Comparison of ENCODE assay signal across 15 cellular contexts in genomic region chr1:23616292-23616822, GRCh38. TPM values are rescaled to one million over a fixed set of nuclear protein-coding genes. Genes with fewer than 3 reads are reported as not detected.
DNase-seq lines count a peak whose midpoint lies in the region; ATAC-seq and TF ChIP-seq lines count a peak whose summit lies in the region.
"Had no signal": no experiment of that assay in that cellular context is flagged by ENCODE, and none has a peak within 500 bp of the region (broad histone marks: within the 10 kb centered on the region; RNA-seq: fewer than 3 reads in every experiment).

No MANE protein-coding gene starts in this region.

- no peak overlapping the region for H2AFZ ChIP-seq in GM23338

- H3K9me2 ChIP-seq in GM23338 (ENCODE audit: insufficient read depth): 0 out of 2 replicates have a peak, but pooled peaks cover 4% of the 10 kb centered on the region

- peaks cover 23% of the 10 kb centered on the region for H3K4me1 ChIP-seq in GM23338 (ENCODE audit: insufficient read depth)
- H3K4me1 ChIP-seq: colonic mucosa had no signal

- CTCF ChIA-PET in activated CD4-positive, alpha-beta memory T cell treated with anti-CD3 and anti-CD28 coated beads for 36 hours (lab: Charles Lee): interaction anchor here (2.2 kb wide), 1 partner anchor 21 kb away, joined by 6 read pairs; no protein-coding TSS in a partner anchor
- CTCF ChIA-PET in activated CD4-positive, alpha-beta memory T cell treated with anti-CD3 and anti-CD28 coated beads, Interleukin-2, amount 10 ng/mL, durations not matched to agents 7 days and 5 days (lab: Charles Lee): no interaction called here
- CTCF ChIA-PET in activated B cell treated with CpG ODN at 0.5 μM for 24 hours (lab: Charles Lee): no interaction called here

- no peak for DNase-seq in activated CD4-positive, alpha-beta memory T cell treated with anti-CD3 and anti-CD28 coated beads for 36 hours
- DNase-seq in activated CD4-positive, alpha-beta memory T cell treated with anti-CD3 and anti-CD28 coated beads, Interleukin-2, amount 10 ng/mL, durations not matched to agents 7 days and 5 days: no peak
- DNase-seq in GM23338 (ENCODE audit: low spot score) (peak; percentile 46), activated B cell treated with CpG ODN at 0.5 μM for 24 hours (no peak), hepatic stellate cell (ENCODE audit: low spot score) (no peak), NCI-H526 (lab: John Stamatoyannopoulos, UW) (no peak)
- DNase-seq in naive thymus-derived CD8-positive, alpha-beta T cell: no peak
- no peak for DNase-seq in stimulated activated CD8-positive, alpha-beta memory T cell treated with anti-CD3 and anti-CD28 coated beads, Interleukin-4, amount 100 ng/mL, for 48 hours
- DNase-seq: activated CD4-positive, alpha-beta T cell treated with anti-CD3 and anti-CD28 coated beads for 1 hour; activated T-cell treated with anti-CD3 and anti-CD28 coated beads for 4 hours; brain microvascular endothelial cell; colonic mucosa; head of caudate nucleus; stimulated activated CD4-positive, alpha-beta T cell treated with anti-CD3 and anti-CD28 coated beads, Interleukin-12 subunit alpha, Interleukin-12 subunit beta, amount 100 ng/mL, for 4 hours; tibial artery had no signal

- H3K27ac Mint-ChIP-seq in activated CD4-positive, alpha-beta memory T cell treated with anti-CD3 and anti-CD28 coated beads for 36 hours: peak overlapping the region; percentile 30
- no peak overlapping the region for H3K27ac Mint-ChIP-seq in activated CD4-positive, alpha-beta memory T cell treated with anti-CD3 and anti-CD28 coated beads, Interleukin-2, amount 10 ng/mL, durations not matched to agents 7 days and 5 days
- H3K27ac Mint-ChIP-seq in GM23338: no peak overlapping the region
- peak overlapping the region; percentile 92 for H3K27ac Mint-ChIP-seq in activated B cell treated with CpG ODN at 0.5 μM for 24 hours
- peak overlapping the region; percentile 62 to 100 (median 94) for H3K27ac Mint-ChIP-seq in naive thymus-derived CD8-positive, alpha-beta T cell

- H3K27me3 Mint-ChIP-seq in activated CD4-positive, alpha-beta memory T cell treated with anti-CD3 and anti-CD28 coated beads for 36 hours: no peaks in the 10 kb centered on the region
- peaks cover 15% of the 10 kb centered on the region for H3K27me3 Mint-ChIP-seq in activated CD4-positive, alpha-beta memory T cell treated with anti-CD3 and anti-CD28 coated beads, Interleukin-2, amount 10 ng/mL, durations not matched to agents 7 days and 5 days
- H3K27me3 Mint-ChIP-seq in GM23338 (ENCODE audit: insufficient read depth, low read depth, poor library complexity) (peaks cover 25% of the 10 kb centered on the region), activated B cell treated with CpG ODN at 0.5 μM for 24 hours (no peaks in the 10 kb centered on the region)
- H3K27me3 Mint-ChIP-seq in naive thymus-derived CD8-positive, alpha-beta T cell: peaks cover 0 to 7% (median 0%) of the 10 kb centered on the region in 5 donors

- no peak for ATAC-seq in GM23338
- ATAC-seq in activated B cell treated with CpG ODN at 0.5 μM for 24 hours (ENCODE audit: low read depth): no peak
- ATAC-seq in naive thymus-derived CD8-positive, alpha-beta T cell: no peak

- H3F3A ChIP-seq in GM23338 (replicated peaks; ENCODE audit: low read depth): peaks cover 15% of the 10 kb centered on the region

- H3K4me1 Mint-ChIP-seq in activated CD4-positive, alpha-beta memory T cell treated with anti-CD3 and anti-CD28 coated beads for 36 hours (ENCODE audit: low read depth): peaks cover 88% of the 10 kb centered on the region
- peaks cover 79% of the 10 kb centered on the region for H3K4me1 Mint-ChIP-seq in activated CD4-positive, alpha-beta memory T cell treated with anti-CD3 and anti-CD28 coated beads, Interleukin-2, amount 10 ng/mL, durations not matched to agents 7 days and 5 days
- peaks cover 35% of the 10 kb centered on the region for H3K4me1 Mint-ChIP-seq in GM23338
- H3K4me1 Mint-ChIP-seq in activated B cell treated with CpG ODN at 0.5 μM for 24 hours: peaks cover 97% of the 10 kb centered on the region
- peaks cover 63 to 97% (median 95%) of the 10 kb centered on the region in 4 donors for H3K4me1 Mint-ChIP-seq in naive thymus-derived CD8-positive, alpha-beta T cell

- no peak overlapping the region for H3K4me2 ChIP-seq in GM23338

- H3K9me3 Mint-ChIP-seq in activated CD4-positive, alpha-beta memory T cell treated with anti-CD3 and anti-CD28 coated beads for 36 hours: no peaks in the 10 kb centered on the region
- no peaks in the 10 kb centered on the region for H3K9me3 Mint-ChIP-seq in activated CD4-positive, alpha-beta memory T cell treated with anti-CD3 and anti-CD28 coated beads, Interleukin-2, amount 10 ng/mL, durations not matched to agents 7 days and 5 days
- H3K9me3 Mint-ChIP-seq in GM23338 (no peaks in the 10 kb centered on the region), activated B cell treated with CpG ODN at 0.5 μM for 24 hours (no peaks in the 10 kb centered on the region)
- no peaks in the 10 kb centered on the region for H3K9me3 Mint-ChIP-seq in naive thymus-derived CD8-positive, alpha-beta T cell

- peaks cover 26% of the 10 kb centered on the region for H3K27me3 ChIP-seq in GM23338 (ENCODE audit: insufficient read depth)
- H3K27me3 ChIP-seq: colonic mucosa, tibial artery had no signal

- H3K36me3 ChIP-seq in GM23338 (ENCODE audit: insufficient read depth): no peaks in the 10 kb centered on the region
- H3K36me3 ChIP-seq: brain microvascular endothelial cell, colonic mucosa, tibial artery had no signal

- TF ChIP-seq CTCF in GM23338 (conservative IDR thresholded peaks at IDR 0.05; ENCODE audit: low read depth in 2 of 2) (no peak), activated B cell treated with CpG ODN at 0.5 μM for 24 hours (IDR thresholded peaks at IDR 0.05) (no peak)

- H3K4me3 Mint-ChIP-seq in activated CD4-positive, alpha-beta memory T cell treated with anti-CD3 and anti-CD28 coated beads for 36 hours: no peak overlapping the region
- no peak overlapping the region for H3K4me3 Mint-ChIP-seq in activated CD4-positive, alpha-beta memory T cell treated with anti-CD3 and anti-CD28 coated beads, Interleukin-2, amount 10 ng/mL, durations not matched to agents 7 days and 5 days
- no peak overlapping the region for H3K4me3 Mint-ChIP-seq in GM23338
- H3K4me3 Mint-ChIP-seq in activated B cell treated with CpG ODN at 0.5 μM for 24 hours: no peak overlapping the region
- peak overlapping the region in 1 of 10 donors; percentile 31 for H3K4me3 Mint-ChIP-seq in naive thymus-derived CD8-positive, alpha-beta T cell

- intact Hi-C loops in activated CD4-positive, alpha-beta memory T cell treated with anti-CD3 and anti-CD28 coated beads for 36 hours (cut with micrococcal nuclease): loop anchor here (10.0 kb wide), 1 partner anchor 578 kb away; no protein-coding TSS in a partner anchor
- intact Hi-C loops in activated B cell treated with CpG ODN at 0.5 μM for 24 hours (cut with micrococcal nuclease): no loop called here

- H3K27ac ChIP-seq in GM23338 (ENCODE audit: low read depth): no peak overlapping the region
- H3K27ac ChIP-seq: brain microvascular endothelial cell, colonic mucosa, tibial artery had no signal

- H3K4me3 ChIP-seq in GM23338: no peak overlapping the region
- H3K4me3 ChIP-seq: colonic mucosa, tibial artery had no signal

- H3K79me2 ChIP-seq in GM23338 (replicated peaks; ENCODE audit: insufficient read depth): no peaks in the 10 kb centered on the region

- H4K20me1 ChIP-seq in GM23338 (replicated peaks; ENCODE audit: insufficient read depth): no peaks in the 10 kb centered on the region

- H3K36me3 Mint-ChIP-seq in activated CD4-positive, alpha-beta memory T cell treated with anti-CD3 and anti-CD28 coated beads for 36 hours: no peaks in the 10 kb centered on the region
- H3K36me3 Mint-ChIP-seq in activated CD4-positive, alpha-beta memory T cell treated with anti-CD3 and anti-CD28 coated beads, Interleukin-2, amount 10 ng/mL, durations not matched to agents 7 days and 5 days (ENCODE audit: low read depth): peaks cover 6% of the 10 kb centered on the region
- H3K36me3 Mint-ChIP-seq in GM23338 (ENCODE audit: low read depth): no peaks in the 10 kb centered on the region
- H3K36me3 Mint-ChIP-seq in activated B cell treated with CpG ODN at 0.5 μM for 24 hours (ENCODE audit: low read depth): no peaks in the 10 kb centered on the region
- no peaks in the 10 kb centered on the region for H3K36me3 Mint-ChIP-seq in naive thymus-derived CD8-positive, alpha-beta T cell

- POLR2A ChIA-PET in activated CD4-positive, alpha-beta memory T cell treated with anti-CD3 and anti-CD28 coated beads for 36 hours (lab: Charles Lee): no interaction called here
- POLR2A ChIA-PET in activated CD4-positive, alpha-beta memory T cell treated with anti-CD3 and anti-CD28 coated beads, Interleukin-2, amount 10 ng/mL, durations not matched to agents 7 days and 5 days (lab: Charles Lee): interaction anchor here (5.5 kb wide), 1 partner anchor 86 kb away, joined by 35 read pairs; the partner anchor contains the start of gene E2F2
- POLR2A ChIA-PET in activated B cell treated with CpG ODN at 0.5 μM for 24 hours (lab: Charles Lee): interaction anchor here (0.6 to 7.1 kb wide), 4 partner anchors 21 to 1631 kb away, joined by 3 to 151 read pairs (median 56); partner anchors contain the start of gene RSRP1
- POLR2A ChIA-PET in naive thymus-derived CD8-positive, alpha-beta T cell (lab: Charles Lee): interaction anchor here (0.6 to 10.3 kb wide), 7 partner anchors 13 to 61 kb away, joined by 3 to 339 read pairs (median 46); partner anchors contain the start of gene ID3

TF ChIP-seq in GM23338, 12 proteins besides CTCF, POLR2A, EP300 and RAD21:
- TF ChIP-seq CREB1 (CRISPR knock-in tag; IDR thresholded peaks at IDR 0.05; ENCODE audit: low read depth) (no peak), JUNB (IDR thresholded peaks at IDR 0.05; ENCODE audit: unreplicated experiment) (no peak), STAT1 (IDR thresholded peaks at IDR 0.05; ENCODE audit: unreplicated experiment) (no peak), EZH2 (IDR thresholded peaks at IDR 0.05; ENCODE audit: low read depth, unreplicated experiment) (no peak)

RNA-seq across cellular contexts. Expression of gene ID3, which starts 57.1 kb away (rescaled TPM):
- total RNA-seq in activated CD4-positive, alpha-beta memory T cell treated with anti-CD3 and anti-CD28 coated beads for 36 hours: 10 to 100 TPM; 35.9 to 36.2 TPM
- total RNA-seq in activated CD4-positive, alpha-beta memory T cell treated with anti-CD3 and anti-CD28 coated beads, Interleukin-2, amount 10 ng/mL, durations not matched to agents 7 days and 5 days: 10 to 100 TPM; 14.7 to 14.8 TPM
- total RNA-seq in GM23338 (2014; rRNA removed; shearing (Covaris generic)): 153 and 164 TPM in 2 replicates
- polyA plus RNA-seq in GM23338 (2016; fragmentation: Nextera tagmentation; extraction: Ambion mirVana): 330 and 345 TPM in 2 replicates
- 195 and 205 TPM in 2 replicates for total RNA-seq in activated B cell treated with CpG ODN at 0.5 μM for 24 hours
- 10 to 100 TPM; 60.9 to 64.8 TPM for total RNA-seq in naive thymus-derived CD8-positive, alpha-beta T cell
- 1 to 10 TPM; 2.7 to 10.0 (median 4.6) TPM for polyA plus RNA-seq in naive thymus-derived CD8-positive, alpha-beta T cell

Comparison
In these comparisons a context has a peak if more than half of its experiments do, and no peak if none do; other contexts are left out.
1. H3K27ac Mint-ChIP-seq: peak in activated CD4-positive, alpha-beta memory T cell treated with anti-CD3 and anti-CD28 coated beads for 36 hours (single experiment), activated B cell treated with CpG ODN at 0.5 μM for 24 hours (single experiment) and naive thymus-derived CD8-positive, alpha-beta T cell (10 of 10); none in activated CD4-positive, alpha-beta memory T cell treated with anti-CD3 and anti-CD28 coated beads, Interleukin-2, amount 10 ng/mL, durations not matched to agents 7 days and 5 days (single experiment) and GM23338 (single experiment).